In genomic region chr7:97081901-97082300, GRCh38 we compare ENCODE assay signal across 33 cellular contexts. TPM values are rescaled to one million over a fixed set of nuclear protein-coding genes. Genes with fewer than 3 reads are reported as not detected.
"Had no signal": no experiment of that assay in that cellular context is flagged by ENCODE, and none has a peak within 500 bp of the region (broad histone marks: within the 10 kb centered on the region; RNA-seq: fewer than 3 reads in every experiment).

No MANE protein-coding gene starts in this region.

- H3K4me1 ChIP-seq: adrenal gland, body of pancreas, colonic mucosa, esophagus muscularis mucosa, gastroesophageal sphincter had no signal

- ATAC-seq: activated CD4-positive, alpha-beta T cell treated with anti-CD3 and anti-CD28 coated beads for 36 hours; activated CD8-positive, alpha-beta memory T cell treated with anti-CD3 and anti-CD28 coated beads, Interleukin-2, amount 10 ng/mL, durations not matched to agents 7 days and 5 days; activated CD8-positive, alpha-beta T cell treated with anti-CD3 and anti-CD28 coated beads, Interleukin-2, amount 10 ng/mL, durations not matched to agents 7 days and 5 days; activated naive CD8-positive, alpha-beta T cell treated with anti-CD3 and anti-CD28 coated beads, Interleukin-2, amount 50 U/mL, for 24 hours; body of pancreas; gastroesophageal sphincter had no signal

- H3K4me3 ChIP-seq: adrenal gland, body of pancreas, colonic mucosa, dorsolateral prefrontal cortex, esophagus muscularis mucosa, gastroesophageal sphincter had no signal

- H3K36me3 ChIP-seq: adrenal gland, colonic mucosa, esophagus muscularis mucosa, gastroesophageal sphincter had no signal

- H3K9me3 ChIP-seq: adrenal gland, body of pancreas, colonic mucosa, esophagus muscularis mucosa had no signal

- DNase-seq: activated CD4-positive, alpha-beta memory T cell treated with anti-CD3 and anti-CD28 coated beads for 36 hours; activated CD4-positive, alpha-beta T cell treated with anti-CD3 and anti-CD28 coated beads for 36 hours; activated CD4-positive, alpha-beta T cell treated with anti-CD3 and anti-CD28 coated beads, Interleukin-2, amount 10 ng/mL, durations not matched to agents 24 days and 14 days; activated CD4-positive, CD25-positive, alpha-beta regulatory T cell; activated CD4-positive, CD25-positive, alpha-beta regulatory T cell treated with anti-CD3 and anti-CD28 coated beads, Interleukin-2, amount 50 U/mL, for 72 hours; activated CD8-positive, alpha-beta memory T cell treated with anti-CD3 and anti-CD28 coated beads, Interleukin-2, amount 10 ng/mL, durations not matched to agents 7 days and 5 days; activated CD8-positive, alpha-beta memory T cell treated with anti-CD3 and anti-CD28 coated beads, Interleukin-2, amount 50 U/mL, for 4 hours; activated CD8-positive, alpha-beta T cell treated with anti-CD3 and anti-CD28 coated beads, Interleukin-2, amount 10 ng/mL, durations not matched to agents 7 days and 5 days; activated effector memory CD4-positive, alpha-beta T cell treated with anti-CD3 and anti-CD28 coated beads, Interleukin-2, amount 50 U/mL, for 16 hours; activated naive CD4-positive, alpha-beta T cell treated with anti-CD3 and anti-CD28 coated beads for 36 hours; activated naive CD8-positive, alpha-beta T cell treated with anti-CD3 and anti-CD28 coated beads for 36 hours; activated naive CD8-positive, alpha-beta T cell treated with anti-CD3 and anti-CD28 coated beads, Interleukin-2, amount 50 U/mL, for 24 hours; activated T-cell treated with anti-CD3 and anti-CD28 coated beads, Interleukin-2, amount 50 U/mL, for 1 hour; activated T-cell treated with anti-CD3 and anti-CD28 coated beads, Interleukin-2, amount 50 U/mL, for 48 hours; adrenal gland; amygdala; aorta; body of pancreas; caudate nucleus; colonic mucosa; dorsolateral prefrontal cortex; effector memory CD4-positive, alpha-beta T cell; endodermal cell; foreskin melanocyte; T-helper 2 cell had no signal

- H3K27ac ChIP-seq: adrenal gland, body of pancreas, colonic mucosa, esophagus muscularis mucosa, gastroesophageal sphincter had no signal

- H3K27me3 ChIP-seq: body of pancreas, colonic mucosa had no signal

RNA-seq across cellular contexts. Expression of gene DLX5, which starts 57.3 kb away (rescaled TPM):
- total RNA-seq: activated CD4-positive, alpha-beta memory T cell treated with anti-CD3 and anti-CD28 coated beads for 36 hours; activated CD4-positive, alpha-beta T cell treated with anti-CD3 and anti-CD28 coated beads for 36 hours; activated CD4-positive, alpha-beta T cell treated with anti-CD3 and anti-CD28 coated beads, Interleukin-2, amount 10 ng/mL, durations not matched to agents 24 days and 14 days; activated CD8-positive, alpha-beta memory T cell treated with anti-CD3 and anti-CD28 coated beads for 36 hours; activated CD8-positive, alpha-beta memory T cell treated with anti-CD3 and anti-CD28 coated beads, Interleukin-2, amount 10 ng/mL, durations not matched to agents 7 days and 5 days; activated CD8-positive, alpha-beta T cell treated with anti-CD3 and anti-CD28 coated beads, Interleukin-2, amount 10 ng/mL, durations not matched to agents 7 days and 5 days; activated naive CD4-positive, alpha-beta T cell treated with anti-CD3 and anti-CD28 coated beads for 36 hours; activated naive CD8-positive, alpha-beta T cell treated with anti-CD3 and anti-CD28 coated beads for 36 hours; activated T-helper 1 cell treated with anti-CD3 and anti-CD28 coated beads, Interleukin-12 subunit alpha, Interleukin-12 subunit beta, Interleukin-2, Interleukin-4 antibody, amounts not matched to agents 30 ng/mL and 10 ng/mL and 1 ng/mL, durations not matched to agents 14 hours and 24 hours and 36 hours; activated T-helper 2 cell treated with anti-CD3 and anti-CD28 coated beads, Interferon-gamma antibody, Interleukin-2, Interleukin-4, amounts not matched to agents 10 μg/mL and 5 μg/mL and 100 μg/mL, durations not matched to agents 14 hours and 24 hours and 36 hours; body of pancreas; colonic mucosa; endodermal cell; epithelial cell of proximal tubule; glomerular endothelial cell; T-helper 1 cell treated with Interleukin-12 subunit alpha and Interleukin-12 subunit beta and Interleukin-4 antibody, amounts not matched to agents 30 ng/mL and 1 ng/mL, for 36 hours had no signal
- polyA plus RNA-seq: aorta had no signal
